Comparison of ENCODE assay signal across 10 cellular contexts in the genomic region with DNA sequence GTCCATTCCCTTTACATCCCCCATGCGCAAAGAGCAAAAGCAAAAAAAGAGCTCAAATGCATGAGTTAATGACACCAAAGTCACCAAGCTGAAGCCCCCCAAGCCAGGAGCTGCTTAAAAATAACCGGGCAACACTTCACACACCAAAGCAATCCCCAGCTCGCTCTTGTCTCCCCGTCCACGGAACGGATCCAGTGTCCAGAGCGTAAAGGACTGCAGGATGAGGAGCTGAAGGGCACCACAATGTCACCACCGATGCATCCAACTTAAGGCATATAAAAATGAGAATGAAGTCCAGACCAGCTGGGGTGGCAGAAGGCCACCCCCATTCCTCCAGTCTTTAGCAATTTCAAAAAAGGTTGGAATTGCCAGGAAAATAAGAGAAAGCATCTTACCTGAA. TPM values are rescaled to one million over a fixed set of nuclear protein-coding genes. Genes with fewer than 3 reads are reported as not detected.
DNase-seq lines count a peak whose midpoint lies in the region; ATAC-seq and TF ChIP-seq lines count a peak whose summit lies in the region.
"Had no signal": no experiment of that assay in that cellular context is flagged by ENCODE, and none has a peak within 500 bp of the region (broad histone marks: within the 10 kb centered on the region; RNA-seq: fewer than 3 reads in every experiment).

No MANE protein-coding gene starts in this region.

- H4K20me1 ChIP-seq in Loucy (ENCODE audit: insufficient read depth, low read length, poor library complexity, severe bottlenecking), result peaks cover 93% of the 10 kb centered on the region

- H3K27me3 Mint-ChIP-seq in osteocyte (ENCODE audit: unreplicated experiment), result no peaks in the 10 kb centered on the region

- H3K4me3 ChIP-seq in AG09309 (ENCODE audit: control insufficient read depth, low read depth, low read length) (peak overlapping the region; percentile 14), Loucy (ENCODE audit: low read length, poor library complexity, severe bottlenecking) (peak overlapping the region; percentile 54)

- H3K79me2 ChIP-seq in Loucy (ENCODE audit: insufficient read depth, low read length), result peaks cover 94% of the 10 kb centered on the region

- peak overlapping the region; percentile 49 for H3K4me3 Mint-ChIP-seq in osteocyte (ENCODE audit: unreplicated experiment)

- no peaks in the 10 kb centered on the region for H3K9me2 ChIP-seq in Loucy (replicated peaks; ENCODE audit: low read depth, low read length)

- H3K27me3 ChIP-seq in Loucy (ENCODE audit: insufficient read depth, low read length, poor library complexity, severe bottlenecking), result no peaks in the 10 kb centered on the region

- H3K9me3 ChIP-seq in Loucy (ENCODE audit: insufficient read depth, low read depth, low read length), result no peaks in the 10 kb centered on the region

- H3K36me3 ChIP-seq in Loucy (ENCODE audit: insufficient read depth, low read length), result peaks cover 56% of the 10 kb centered on the region; the same call in 1 of the 2 replicates

- H3K4me1 Mint-ChIP-seq in osteocyte (ENCODE audit: unreplicated experiment), result peaks cover 95% of the 10 kb centered on the region

- no peak overlapping the region for H2AFZ ChIP-seq in Loucy (ENCODE audit: low read length)

- peaks cover 11% of the 10 kb centered on the region for H3F3A ChIP-seq in Loucy (ENCODE audit: low read depth)

- H3K4me1 ChIP-seq in Loucy (ENCODE audit: insufficient read depth, low read length, poor library complexity, severe bottlenecking), result peaks cover 85% of the 10 kb centered on the region

- peak overlapping the region; percentile 99 for H3K27ac ChIP-seq in epithelial cell of prostate

- no peak overlapping the region for H3K9ac ChIP-seq in Loucy (ENCODE audit: low read depth, low read length, poor library complexity, severe bottlenecking)

- H3K9me3 Mint-ChIP-seq in osteocyte (ENCODE audit: unreplicated experiment), result no peaks in the 10 kb centered on the region

- ATAC-seq in HG02840 (IDR thresholded peaks at IDR 0.05; ENCODE audit: low FRiP score, unreplicated experiment), result no peak

- H3K27ac Mint-ChIP-seq in osteocyte (ENCODE audit: unreplicated experiment), result peak overlapping the region; percentile 95

- DNase-seq in AG09309 (ENCODE audit: low read depth), result no peak
- no peak for DNase-seq in epithelial cell of prostate (ENCODE audit: low read depth, low spot score)
- DNase-seq in osteocyte (ENCODE audit: extremely low spot score, unreplicated experiment), result no peak
- no peak for DNase-seq in GF-D8 (lab: John Stamatoyannopoulos, UW)
- no peak for DNase-seq in GM19240 (ENCODE audit: insufficient read length, low spot score)
- no peak for DNase-seq in NCI-H146 treated with DMSO at 0.1 percent for 48 hours (lab: John Stamatoyannopoulos, UW; ENCODE audit: unreplicated experiment)
- DNase-seq: anterior cingulate cortex, NCI-H2171 had no signal

- H3K4me2 ChIP-seq in Loucy (ENCODE audit: low read depth, low read length, poor library complexity, severe bottlenecking), result peak overlapping the region; percentile 82

- H3K36me3 Mint-ChIP-seq in osteocyte (ENCODE audit: unreplicated experiment), result peaks cover 47% of the 10 kb centered on the region

- TF ChIP-seq CTCF in AG09309 (IDR thresholded peaks at IDR 0.05; ENCODE audit: control insufficient read depth, insufficient read depth, low read depth, low read length, missing control alignments) (no peak), Loucy (conservative IDR thresholded peaks at IDR 0.05; ENCODE audit: low read length) (no peak), osteocyte (IDR thresholded peaks at IDR 0.05) (no peak)

RNA-seq across cellular contexts. Expression of gene SMAD7, which starts 8.7 kb away (rescaled TPM):
- 53.6 and 55.8 TPM in 2 replicates for total RNA-seq in osteocyte
